In the genomic region with DNA sequence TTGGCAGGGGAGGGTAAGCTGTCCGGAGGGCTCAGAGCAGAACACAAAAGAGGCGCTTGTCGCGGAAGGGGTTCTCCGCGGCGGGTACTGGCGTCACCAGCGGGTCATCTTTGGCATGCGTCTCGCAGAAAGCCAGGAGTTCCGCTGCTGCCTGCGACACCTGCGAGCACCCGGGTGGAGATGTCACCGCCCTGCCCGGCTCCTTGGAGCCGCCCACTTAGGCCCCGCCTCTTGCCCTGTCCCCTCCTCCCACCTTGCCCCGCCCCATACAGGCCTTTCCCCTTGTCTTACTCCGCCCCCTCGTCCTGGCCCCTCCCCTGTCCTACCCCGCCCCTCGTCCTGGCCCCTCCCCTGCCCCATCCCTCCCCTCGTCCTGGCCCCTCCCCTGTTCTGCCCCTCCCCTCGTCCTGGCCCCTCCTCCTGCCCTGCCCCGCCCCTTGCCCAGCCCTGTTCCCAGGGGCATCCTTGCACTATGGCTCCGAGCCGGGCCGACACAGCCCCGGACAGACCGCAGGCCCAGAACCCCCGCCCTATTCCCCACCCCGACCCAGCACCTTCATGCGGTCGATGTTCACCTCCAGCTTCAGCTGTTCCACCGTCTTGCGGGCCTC, we compare ENCODE assay signal across 8 cellular contexts. TPM values are rescaled to one million over a fixed set of nuclear protein-coding genes. Genes with fewer than 3 reads are reported as not detected.
DNase-seq lines count a peak whose midpoint lies in the region; ATAC-seq and TF ChIP-seq lines count a peak whose summit lies in the region.

No MANE protein-coding gene starts in this region.

- no peaks in the 10 kb centered on the region for H3K27me3 ChIP-seq in CD8-positive, alpha-beta memory T cell (ENCODE audit: insufficient read depth, low read length, poor library complexity, severe bottlenecking)
- H3K27me3 ChIP-seq in GM23248 (replicated peaks; ENCODE audit: insufficient read depth) (no peaks in the 10 kb centered on the region), mammary epithelial cell (ENCODE audit: insufficient read depth, low read length) (peaks cover 3% of the 10 kb centered on the region)

- H3K9me3 ChIP-seq in CD8-positive, alpha-beta memory T cell (ENCODE audit: low read length), result no peaks in the 10 kb centered on the region
- H3K9me3 ChIP-seq in GM23248 (ENCODE audit: low read depth), result no peaks in the 10 kb centered on the region
- no peaks in the 10 kb centered on the region for H3K9me3 ChIP-seq in mammary epithelial cell (replicated peaks; ENCODE audit: insufficient read depth, low read length)

- no peaks in the 10 kb centered on the region for H4K20me1 ChIP-seq in GM23248 (ENCODE audit: insufficient read depth)
- H4K20me1 ChIP-seq in mammary epithelial cell (ENCODE audit: insufficient read depth, low read length), result no peaks in the 10 kb centered on the region

- H3K9ac ChIP-seq in GM23248, result 0 out of 2 replicates have a peak overlapping the region, but pooled peaks have one; percentile 31
- no peak overlapping the region for H3K9ac ChIP-seq in mammary epithelial cell (ENCODE audit: insufficient read depth, low read length)

- peak; percentile 83 for ATAC-seq in WTC11
- ATAC-seq in HG02642 (IDR thresholded peaks at IDR 0.05; ENCODE audit: poor library complexity, unreplicated experiment), result no peak

- intact Hi-C loops in mammary epithelial cell (cut with micrococcal nuclease), result loop anchor here (1.0 to 5.0 kb wide), 3 partner anchors 28 to 83 kb away; a partner anchor contains a TSS

- WGBS in GM23248 (ENCODE audit: low coverage in 1 of 2, low lambda C conversion rate in 2 of 2, missing lambda C conversion rate in 2 of 2), 2 experiments, result 3 to 5% methylated on average over 18 to 38 of the region's 38 CpGs
- 2% methylated on average over 7 of the region's 38 CpGs for WGBS in mammary epithelial cell (ENCODE audit: low coverage, missing lambda C conversion rate)

- peaks cover 9% of the 10 kb centered on the region; the same call in 1 of the 2 replicates for H3F3A ChIP-seq in GM23248 (ENCODE audit: insufficient read depth)

- H3K4me2 ChIP-seq in GM23248 (ENCODE audit: unreplicated experiment), result peak overlapping the region; percentile 77
- H3K4me2 ChIP-seq in mammary epithelial cell (ENCODE audit: insufficient read depth, low read depth, low read length), result peak overlapping the region; percentile 75

- CTCF ChIA-PET in CD8-positive, alpha-beta memory T cell (lab: Charles Lee), result interaction anchor here (0.8 to 2.5 kb wide), 4 partner anchors 9 to 28 kb away, joined by 3 to 13 read pairs (median 8); no protein-coding TSS in a partner anchor
- CTCF ChIA-PET in WTC11 (lab: Charles Lee), result interaction anchor here (0.6 to 8.5 kb wide), 9 partner anchors 12 to 96 kb away, joined by 3 to 78 read pairs (median 5); a partner anchor contains a TSS
- CTCF ChIA-PET in mammary epithelial cell (lab: Charles Lee; ENCODE audit: low non-redundant PET), result no interaction called here

- peak overlapping the region; percentile 57 to 76 (median 68) for H3K4me3 Mint-ChIP-seq in CD8-positive, alpha-beta memory T cell
- H3K4me3 Mint-ChIP-seq in WTC11, result peak overlapping the region; percentile 72

- H3K27ac ChIP-seq in CD8-positive, alpha-beta memory T cell (ENCODE audit: low read depth, low read length), result peak overlapping the region; percentile 35
- H3K27ac ChIP-seq in GM23248 (no peak overlapping the region), mammary epithelial cell (ENCODE audit: insufficient read depth, low read depth, low read length) (no peak overlapping the region)

- no peaks in the 10 kb centered on the region for H3K36me3 Mint-ChIP-seq in CD8-positive, alpha-beta memory T cell
- H3K36me3 Mint-ChIP-seq in WTC11, result no peaks in the 10 kb centered on the region

- H3K4me3 ChIP-seq in CD8-positive, alpha-beta memory T cell (ENCODE audit: low read length), result peak overlapping the region; percentile 72
- H3K4me3 ChIP-seq in GM23248, result peak overlapping the region; percentile 78
- H3K4me3 ChIP-seq in mammary epithelial cell (replicated peaks in 1 of 3; ENCODE audit: insufficient read depth in 1 of 3, low read depth in 2 of 3, low read length in 3 of 3), result peak overlapping the region; percentile 29 to 51 (median 39)

- no peak for TF ChIP-seq CTCF in WTC11 (IDR thresholded peaks at IDR 0.05)
- no peak for TF ChIP-seq CTCF in mammary epithelial cell (conservative IDR thresholded peaks at IDR 0.05 in 1 of 2, IDR thresholded peaks at IDR 0.05 in 1 of 2; ENCODE audit: extremely low read depth in 1 of 2, insufficient read depth in 1 of 2, low read depth in 1 of 2, low read length in 2 of 2)

- dilution Hi-C loops in mammary epithelial cell (cut with HindIII; ENCODE audit: low sequenced_read_pairs), result loop anchor here (5.0 kb wide), 1 partner anchor 57 kb away; no protein-coding TSS in a partner anchor

- peaks cover 13 to 34% of the 10 kb centered on the region in 2 donors for H3K27me3 Mint-ChIP-seq in CD8-positive, alpha-beta memory T cell
- peaks cover 39% of the 10 kb centered on the region for H3K27me3 Mint-ChIP-seq in WTC11 (ENCODE audit: low read depth)

- no peaks in the 10 kb centered on the region for H3K9me3 Mint-ChIP-seq in CD8-positive, alpha-beta memory T cell
- no peaks in the 10 kb centered on the region for H3K9me3 Mint-ChIP-seq in WTC11

- peaks cover 15 to 22% (median 21%) of the 10 kb centered on the region in 3 donors for H3K4me1 Mint-ChIP-seq in CD8-positive, alpha-beta memory T cell
- H3K4me1 Mint-ChIP-seq in WTC11, result peaks cover 27% of the 10 kb centered on the region

- in situ Hi-C loops in GM23248 (cut with MboI), result no loop called here
- in situ Hi-C loops in mammary epithelial cell (cut with MboI; ENCODE audit: low sequenced_read_pairs in 2 of 2), result no loop called here

- H3K79me2 ChIP-seq in GM23248 (ENCODE audit: insufficient read depth) (no peaks in the 10 kb centered on the region), mammary epithelial cell (ENCODE audit: insufficient read depth, low read length) (no peaks in the 10 kb centered on the region)

- no peaks in the 10 kb centered on the region for H3K9me2 ChIP-seq in GM23248 (ENCODE audit: insufficient read depth)

- POLR2A ChIA-PET in CD8-positive, alpha-beta memory T cell (lab: Charles Lee), result interaction anchor here (0.6 to 0.7 kb wide), 3 partner anchors 81 to 640 kb away, joined by 3 to 4 read pairs (median 3); no protein-coding TSS in a partner anchor
- POLR2A ChIA-PET in WTC11 (lab: Charles Lee), result interaction anchor here (0.8 kb wide), 1 partner anchor 80 kb away, joined by 3 read pairs; no protein-coding TSS in a partner anchor

- H3K27ac Mint-ChIP-seq in CD8-positive, alpha-beta memory T cell, result peak overlapping the region in 7 of 8 donors; percentile 75 to 93 (median 87)
- no peak overlapping the region for H3K27ac Mint-ChIP-seq in WTC11

- no TSS peak for BruUV-seq in mammary epithelial cell (replicated peaks; lab: Mats Ljungman, UMichigan)

- no peaks in the 10 kb centered on the region for H3K36me3 ChIP-seq in CD8-positive, alpha-beta memory T cell (ENCODE audit: insufficient read depth, low read length)
- H3K36me3 ChIP-seq in GM23248 (ENCODE audit: low read depth) (no peaks in the 10 kb centered on the region), mammary epithelial cell (ENCODE audit: insufficient read depth, low read length) (no peaks in the 10 kb centered on the region)

- peak overlapping the region; percentile 90 for H2AFZ ChIP-seq in GM23248
- peak overlapping the region; percentile 94 for H2AFZ ChIP-seq in mammary epithelial cell (ENCODE audit: low read depth, low read length)

- peak; percentile 83 to 93 (median 86) for DNase-seq in CD8-positive, alpha-beta memory T cell
- DNase-seq in GM23248, result peak; percentile 93
- DNase-seq in NCI-H146 treated with DMSO at 0.1 percent for 48 hours (lab: John Stamatoyannopoulos, UW; ENCODE audit: unreplicated experiment), result peak; percentile 72
- peak; percentile 98 for DNase-seq in WTC11 (ENCODE audit: low spot score)
- DNase-seq in mammary epithelial cell, result peak; percentile 85
- peak; percentile 87 for DNase-seq in iris pigment epithelial cell (ENCODE audit: low read depth)
- peak; percentile 90 to 91 for DNase-seq in stimulated activated CD4-positive, alpha-beta T cell treated with anti-CD3 and anti-CD28 coated beads, Interleukin-15, amount 100 ng/mL, for 1 hour (ENCODE audit: low read depth in 1 of 2, low spot score in 1 of 2)

- H3K4me1 ChIP-seq in CD8-positive, alpha-beta memory T cell (ENCODE audit: insufficient read depth, low read length), result peaks cover 30% of the 10 kb centered on the region
- H3K4me1 ChIP-seq in GM23248 (ENCODE audit: insufficient read depth) (peaks cover 21% of the 10 kb centered on the region), mammary epithelial cell (ENCODE audit: insufficient read depth, low read length) (peaks cover 31% of the 10 kb centered on the region)

TF ChIP-seq in WTC11, 78 proteins besides CTCF, POLR2A, EP300 and RAD21 (continues in another document):
- TF ChIP-seq EMX1 (CRISPR knock-in tag; IDR thresholded peaks at IDR 0.05), result no peak

RNA-seq across cellular contexts. Expression of a gene that starts 1.9 kb away (rescaled TPM):
- 1 to 10 TPM; 9.0 TPM for total RNA-seq in CD8-positive, alpha-beta memory T cell
- not detected for polyA plus RNA-seq in CD8-positive, alpha-beta memory T cell
- not detected in 2 replicates for total RNA-seq in GM23248 (2014; rRNA removed; shearing (Covaris generic))
- not detected in 2 replicates for polyA plus RNA-seq in GM23248 (2016; fragmentation: Nextera tagmentation; extraction: Ambion mirVana)
- not detected in 3 replicates for total RNA-seq in WTC11 (2021)
- total RNA-seq in mammary epithelial cell, result not detected
- polyA plus RNA-seq in mammary epithelial cell, result not detected
- polyA minus RNA-seq in mammary epithelial cell, result not detected

RNA-seq across cellular contexts. Expression of a gene that starts 9.3 kb away (rescaled TPM):
- 10 to 100 TPM; 17.7 to 18.4 TPM for total RNA-seq in CD8-positive, alpha-beta memory T cell
- polyA plus RNA-seq in CD8-positive, alpha-beta memory T cell, result not detected
- total RNA-seq in GM23248 (2014; rRNA removed; shearing (Covaris generic)), result 18.0 and 21.1 TPM in 2 replicates
- 21.1 and 21.5 TPM in 2 replicates for polyA plus RNA-seq in GM23248 (2016; fragmentation: Nextera tagmentation; extraction: Ambion mirVana)
- 0.24 TPM in 1 of 3 replicates, not detected in the others for total RNA-seq in WTC11 (2021)
- under 1 TPM in 1 of 2 donors, not detected in 1; under 0.01 TPM for total RNA-seq in mammary epithelial cell
- polyA plus RNA-seq in mammary epithelial cell, result not detected
- polyA minus RNA-seq in mammary epithelial cell, result not detected

RNA-seq across cellular contexts. Expression of a gene that starts 26.8 kb away (rescaled TPM):
- total RNA-seq in CD8-positive, alpha-beta memory T cell, result 1 to 10 TPM; 2.5 TPM
- not detected for polyA plus RNA-seq in CD8-positive, alpha-beta memory T cell
- total RNA-seq in GM23248 (2014; rRNA removed; shearing (Covaris generic)), result 7.1 and 7.3 TPM in 2 replicates
- polyA plus RNA-seq in GM23248 (2016; fragmentation: Nextera tagmentation; extraction: Ambion mirVana), result 0.63 and 0.66 TPM in 2 replicates
- 1.8 to 1.9 TPM (median 1.8 TPM) in 3 replicates for total RNA-seq in WTC11 (2021)
- under 1 TPM; 0.31 to 0.33 TPM for total RNA-seq in mammary epithelial cell
- 0.07 TPM for polyA plus RNA-seq in mammary epithelial cell
- polyA minus RNA-seq in mammary epithelial cell, result not detected

RNA-seq across cellular contexts. Expression of a gene that starts 33.0 kb away (rescaled TPM):
- 100 to 1,000 TPM; 465 to 493 TPM for total RNA-seq in CD8-positive, alpha-beta memory T cell
- polyA plus RNA-seq in CD8-positive, alpha-beta memory T cell, result 168 TPM
- total RNA-seq in GM23248 (2014; rRNA removed; shearing (Covaris generic)), result 229 and 271 TPM in 2 replicates
- polyA plus RNA-seq in GM23248 (2016; fragmentation: Nextera tagmentation; extraction: Ambion mirVana) (217 and 225 TPM in 2 replicates), mammary epithelial cell (426 TPM)
- total RNA-seq in WTC11 (2021) (306 to 350 TPM (median 346 TPM) in 3 replicates), mammary epithelial cell (100 to 1,000 TPM in 1 of 2 donors, 10 to 100 TPM in 1; 97.4 to 206 TPM)
- polyA minus RNA-seq in mammary epithelial cell, result 248 TPM

Comparison
In these comparisons a context has a peak if more than half of its experiments do, and no peak if none do; other contexts are left out.
1. RNA of a gene that starts 9.3 kb away (total RNA-seq): 18.0 to 21.1 TPM in GM23248 and 17.7 to 18.4 TPM in CD8-positive, alpha-beta memory T cell; 0.24 TPM in WTC11 and under 0.01 TPM in mammary epithelial cell; every median in the first group is over 10 times any median in the second.
2. Peak in every context shown above with its lines, with median percentiles within 50 percentile points of each other: DNase-seq and H3K4me3 ChIP-seq.